40 cellular contexts compared by ENCODE assay signal in the genomic region with DNA sequence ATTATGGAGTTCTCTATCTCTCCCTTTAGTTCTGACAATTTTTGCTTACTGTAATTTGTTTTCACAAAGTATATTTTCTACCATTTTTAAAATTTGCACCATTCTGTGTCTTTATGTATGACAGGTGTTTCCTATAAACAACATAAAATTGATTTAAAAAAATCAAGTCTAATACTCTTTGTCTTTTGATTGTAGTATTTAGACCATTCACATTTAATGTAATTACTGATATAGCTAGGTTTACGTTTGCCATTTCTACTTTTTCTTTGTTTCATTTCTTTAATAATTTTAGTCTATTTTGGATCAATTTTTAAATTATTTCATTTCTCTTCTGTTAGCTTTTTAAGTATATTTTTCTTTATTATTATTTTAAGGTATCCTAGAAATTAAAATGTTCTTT. TPM values are rescaled to one million over a fixed set of nuclear protein-coding genes. Genes with fewer than 3 reads are reported as not detected.
"Had no signal": no experiment of that assay in that cellular context is flagged by ENCODE, and none has a peak within 500 bp of the region (broad histone marks: within the 10 kb centered on the region; RNA-seq: fewer than 3 reads in every experiment).

No MANE protein-coding gene starts in this region.

- H3K4me3 Mint-ChIP-seq: activated B cell treated with CpG ODN at 0.5 μM for 24 hours; activated CD8-positive, alpha-beta memory T cell treated with anti-CD3 and anti-CD28 coated beads, Interleukin-2, amount 10 ng/mL, durations not matched to agents 7 days and 5 days; activated CD8-positive, alpha-beta T cell treated with anti-CD3 and anti-CD28 coated beads, Interleukin-2, amount 10 ng/mL, durations not matched to agents 7 days and 5 days; activated naive CD4-positive, alpha-beta T cell treated with anti-CD3 and anti-CD28 coated beads for 36 hours; activated naive CD4-positive, alpha-beta T cell treated with anti-CD3 and anti-CD28 coated beads, Interleukin-2, amount 50 U/mL, for 24 hours; activated naive CD8-positive, alpha-beta T cell treated with anti-CD3 and anti-CD28 coated beads for 36 hours; activated naive CD8-positive, alpha-beta T cell treated with anti-CD3 and anti-CD28 coated beads, Interleukin-2, amount 50 U/mL, for 24 hours; activated T-helper 1 cell treated with anti-CD3 and anti-CD28 coated beads, Interleukin-12 subunit alpha, Interleukin-12 subunit beta, Interleukin-2, Interleukin-4 antibody, amounts not matched to agents 30 ng/mL and 10 ng/mL and 1 ng/mL, durations not matched to agents 14 hours and 24 hours and 36 hours; T-helper 1 cell treated with Interleukin-12 subunit alpha and Interleukin-12 subunit beta and Interleukin-4 antibody, amounts not matched to agents 30 μg/mL and 1 μg/mL, for 36 hours had no signal

- H3K4me1 ChIP-seq: adrenal gland, body of pancreas, colonic mucosa, esophagus squamous epithelium, gastroesophageal sphincter, heart right ventricle had no signal

- H3K27me3 ChIP-seq: body of pancreas, colonic mucosa had no signal

- H3K27ac Mint-ChIP-seq: activated B cell treated with CpG ODN at 0.5 μM for 24 hours; activated CD8-positive, alpha-beta memory T cell treated with anti-CD3 and anti-CD28 coated beads, Interleukin-2, amount 10 ng/mL, durations not matched to agents 7 days and 5 days; activated CD8-positive, alpha-beta T cell treated with anti-CD3 and anti-CD28 coated beads, Interleukin-2, amount 10 ng/mL, durations not matched to agents 7 days and 5 days; activated naive CD4-positive, alpha-beta T cell treated with anti-CD3 and anti-CD28 coated beads for 36 hours; activated naive CD4-positive, alpha-beta T cell treated with anti-CD3 and anti-CD28 coated beads, Interleukin-2, amount 50 U/mL, for 24 hours; activated naive CD8-positive, alpha-beta T cell treated with anti-CD3 and anti-CD28 coated beads for 36 hours; activated naive CD8-positive, alpha-beta T cell treated with anti-CD3 and anti-CD28 coated beads, Interleukin-2, amount 50 U/mL, for 24 hours; activated T-helper 1 cell treated with anti-CD3 and anti-CD28 coated beads, Interleukin-12 subunit alpha, Interleukin-12 subunit beta, Interleukin-2, Interleukin-4 antibody, amounts not matched to agents 30 ng/mL and 10 ng/mL and 1 ng/mL, durations not matched to agents 14 hours and 24 hours and 36 hours; activated T-helper 2 cell treated with anti-CD3 and anti-CD28 coated beads, Interferon-gamma antibody, Interleukin-2, Interleukin-4, amounts not matched to agents 10 μg/mL and 5 μg/mL and 100 μg/mL, durations not matched to agents 14 hours and 24 hours and 36 hours; T-helper 1 cell treated with Interleukin-12 subunit alpha and Interleukin-12 subunit beta and Interleukin-4 antibody, amounts not matched to agents 30 μg/mL and 1 μg/mL, for 36 hours had no signal

- H3K9me3 ChIP-seq: adrenal gland, body of pancreas, colonic mucosa had no signal

- ATAC-seq: activated CD4-positive, CD25-positive, alpha-beta regulatory T cell treated with anti-CD3 and anti-CD28 coated beads, Interleukin-2, amount 50 U/mL, for 24 hours; activated CD8-positive, alpha-beta memory T cell treated with anti-CD3 and anti-CD28 coated beads, Interleukin-2, amount 10 ng/mL, durations not matched to agents 7 days and 5 days; activated CD8-positive, alpha-beta T cell treated with anti-CD3 and anti-CD28 coated beads, Interleukin-2, amount 10 ng/mL, durations not matched to agents 7 days and 5 days; activated naive CD8-positive, alpha-beta T cell treated with anti-CD3 and anti-CD28 coated beads, Interleukin-2, amount 50 U/mL, for 24 hours; body of pancreas; gastroesophageal sphincter; heart right ventricle had no signal

- H3K9me3 Mint-ChIP-seq: activated naive CD4-positive, alpha-beta T cell treated with anti-CD3 and anti-CD28 coated beads for 36 hours; activated naive CD4-positive, alpha-beta T cell treated with anti-CD3 and anti-CD28 coated beads, Interleukin-2, amount 50 U/mL, for 24 hours had no signal

- H3K4me3 ChIP-seq: adrenal gland, body of pancreas, colonic mucosa, esophagus squamous epithelium, gastroesophageal sphincter, heart right ventricle had no signal

- DNase-seq: activated B cell treated with CpG ODN at 0.5 μM for 24 hours; activated CD4-positive, alpha-beta T cell treated with anti-CD3 and anti-CD28 coated beads for 48 hours; activated CD4-positive, alpha-beta T cell treated with anti-CD3 and anti-CD28 coated beads, Interleukin-2, amount 50 U/mL, for 1 hour; activated CD4-positive, alpha-beta T cell treated with anti-CD3 and anti-CD28 coated beads, Interleukin-2, amount 50 U/mL, for 48 hours; activated CD8-positive, alpha-beta memory T cell treated with anti-CD3 and anti-CD28 coated beads, Interleukin-2, amount 10 ng/mL, durations not matched to agents 7 days and 5 days; activated CD8-positive, alpha-beta memory T cell treated with anti-CD3 and anti-CD28 coated beads, Interleukin-2, amount 50 U/mL, for 4 hours; activated CD8-positive, alpha-beta T cell treated with anti-CD3 and anti-CD28 coated beads, Interleukin-2, amount 10 ng/mL, durations not matched to agents 7 days and 5 days; activated effector memory CD4-positive, alpha-beta T cell treated with anti-CD3 and anti-CD28 coated beads, Interleukin-2, amount 50 U/mL, for 16 hours; activated naive CD4-positive, alpha-beta T cell treated with anti-CD3 and anti-CD28 coated beads for 36 hours; activated naive CD8-positive, alpha-beta T cell treated with anti-CD3 and anti-CD28 coated beads for 36 hours; activated naive CD8-positive, alpha-beta T cell treated with anti-CD3 and anti-CD28 coated beads, Interleukin-2, amount 50 U/mL, for 24 hours; activated T-cell treated with anti-CD3 and anti-CD28 coated beads, Interleukin-2, amount 50 U/mL, for 1 hour; activated T-cell treated with anti-CD3 and anti-CD28 coated beads, Interleukin-2, amount 50 U/mL, for 48 hours; adrenal gland; amygdala; aorta; body of pancreas; caudate nucleus; colonic mucosa; effector CD8-positive, alpha-beta T cell; esophagus squamous epithelium; foreskin melanocyte; heart right ventricle; T-helper 9 cell; WERI-Rb-1 had no signal

- H3K36me3 ChIP-seq: adrenal gland, colonic mucosa, esophagus squamous epithelium, gastroesophageal sphincter, heart right ventricle, WERI-Rb-1 had no signal

- H3K36me3 Mint-ChIP-seq: activated CD8-positive, alpha-beta memory T cell treated with anti-CD3 and anti-CD28 coated beads, Interleukin-2, amount 10 ng/mL, durations not matched to agents 7 days and 5 days had no signal

- H3K27ac ChIP-seq: adrenal gland, body of pancreas, colonic mucosa, epithelial cell of prostate, esophagus squamous epithelium, gastroesophageal sphincter, heart right ventricle, WERI-Rb-1 had no signal

- FAIRE-seq: endothelial cell of umbilical vein had no signal

RNA-seq across cellular contexts. Expression of a gene that starts 44.4 kb away (rescaled TPM):
- total RNA-seq: activated B cell treated with CpG ODN at 0.5 μM for 24 hours; activated CD8-positive, alpha-beta memory T cell treated with anti-CD3 and anti-CD28 coated beads for 36 hours; activated CD8-positive, alpha-beta memory T cell treated with anti-CD3 and anti-CD28 coated beads, Interleukin-2, amount 10 ng/mL, durations not matched to agents 7 days and 5 days; activated CD8-positive, alpha-beta T cell treated with anti-CD3 and anti-CD28 coated beads, Interleukin-2, amount 10 ng/mL, durations not matched to agents 7 days and 5 days; activated naive CD4-positive, alpha-beta T cell treated with anti-CD3 and anti-CD28 coated beads for 36 hours; activated naive CD8-positive, alpha-beta T cell treated with anti-CD3 and anti-CD28 coated beads for 36 hours; activated T-helper 1 cell treated with anti-CD3 and anti-CD28 coated beads, Interleukin-12 subunit alpha, Interleukin-12 subunit beta, Interleukin-2, Interleukin-4 antibody, amounts not matched to agents 30 ng/mL and 10 ng/mL and 1 ng/mL, durations not matched to agents 14 hours and 24 hours and 36 hours; activated T-helper 2 cell treated with anti-CD3 and anti-CD28 coated beads, Interferon-gamma antibody, Interleukin-2, Interleukin-4, amounts not matched to agents 10 μg/mL and 5 μg/mL and 100 μg/mL, durations not matched to agents 14 hours and 24 hours and 36 hours; adrenal gland; aorta; body of pancreas; chondrocyte; colonic mucosa; dermis microvascular lymphatic vessel endothelial cell; endothelial cell of umbilical vein; fibroblast of lung; fibroblast of villous mesenchyme; gastroesophageal sphincter; glomerular endothelial cell; heart right ventricle; T-helper 2 cell treated with Interferon-gamma antibody and Interleukin-4, amounts not matched to agents 100 ng/mL and 5 ng/mL, for 36 hours had no signal
- polyA plus RNA-seq: adrenal gland, endothelial cell of umbilical vein, fibroblast of lung had no signal

RNA-seq across cellular contexts. Expression of a gene that starts 48.1 kb away (rescaled TPM):
- total RNA-seq: activated B cell treated with CpG ODN at 0.5 μM for 24 hours; activated CD8-positive, alpha-beta memory T cell treated with anti-CD3 and anti-CD28 coated beads for 36 hours; activated CD8-positive, alpha-beta memory T cell treated with anti-CD3 and anti-CD28 coated beads, Interleukin-2, amount 10 ng/mL, durations not matched to agents 7 days and 5 days; activated CD8-positive, alpha-beta T cell treated with anti-CD3 and anti-CD28 coated beads, Interleukin-2, amount 10 ng/mL, durations not matched to agents 7 days and 5 days; activated naive CD4-positive, alpha-beta T cell treated with anti-CD3 and anti-CD28 coated beads for 36 hours; activated naive CD8-positive, alpha-beta T cell treated with anti-CD3 and anti-CD28 coated beads for 36 hours; activated T-helper 1 cell treated with anti-CD3 and anti-CD28 coated beads, Interleukin-12 subunit alpha, Interleukin-12 subunit beta, Interleukin-2, Interleukin-4 antibody, amounts not matched to agents 30 ng/mL and 10 ng/mL and 1 ng/mL, durations not matched to agents 14 hours and 24 hours and 36 hours; activated T-helper 2 cell treated with anti-CD3 and anti-CD28 coated beads, Interferon-gamma antibody, Interleukin-2, Interleukin-4, amounts not matched to agents 10 μg/mL and 5 μg/mL and 100 μg/mL, durations not matched to agents 14 hours and 24 hours and 36 hours; adrenal gland; aorta; body of pancreas; chondrocyte; colonic mucosa; dermis microvascular lymphatic vessel endothelial cell; endothelial cell of umbilical vein; fibroblast of lung; fibroblast of villous mesenchyme; glomerular endothelial cell; heart right ventricle; T-helper 2 cell treated with Interferon-gamma antibody and Interleukin-4, amounts not matched to agents 100 ng/mL and 5 ng/mL, for 36 hours had no signal
- polyA plus RNA-seq: adrenal gland, endothelial cell of umbilical vein, fibroblast of lung had no signal

RNA-seq across cellular contexts. Expression of a gene that starts 52.2 kb away (rescaled TPM):
- total RNA-seq: activated B cell treated with CpG ODN at 0.5 μM for 24 hours; activated CD8-positive, alpha-beta memory T cell treated with anti-CD3 and anti-CD28 coated beads for 36 hours; activated CD8-positive, alpha-beta memory T cell treated with anti-CD3 and anti-CD28 coated beads, Interleukin-2, amount 10 ng/mL, durations not matched to agents 7 days and 5 days; activated CD8-positive, alpha-beta T cell treated with anti-CD3 and anti-CD28 coated beads, Interleukin-2, amount 10 ng/mL, durations not matched to agents 7 days and 5 days; activated naive CD4-positive, alpha-beta T cell treated with anti-CD3 and anti-CD28 coated beads for 36 hours; activated naive CD8-positive, alpha-beta T cell treated with anti-CD3 and anti-CD28 coated beads for 36 hours; activated T-helper 1 cell treated with anti-CD3 and anti-CD28 coated beads, Interleukin-12 subunit alpha, Interleukin-12 subunit beta, Interleukin-2, Interleukin-4 antibody, amounts not matched to agents 30 ng/mL and 10 ng/mL and 1 ng/mL, durations not matched to agents 14 hours and 24 hours and 36 hours; activated T-helper 2 cell treated with anti-CD3 and anti-CD28 coated beads, Interferon-gamma antibody, Interleukin-2, Interleukin-4, amounts not matched to agents 10 μg/mL and 5 μg/mL and 100 μg/mL, durations not matched to agents 14 hours and 24 hours and 36 hours; adrenal gland; aorta; body of pancreas; chondrocyte; colonic mucosa; dermis microvascular lymphatic vessel endothelial cell; endothelial cell of umbilical vein; fibroblast of lung; fibroblast of villous mesenchyme; glomerular endothelial cell; heart right ventricle; T-helper 2 cell treated with Interferon-gamma antibody and Interleukin-4, amounts not matched to agents 100 ng/mL and 5 ng/mL, for 36 hours had no signal
- polyA plus RNA-seq: endothelial cell of umbilical vein, fibroblast of lung had no signal
